10 cellular contexts compared by ENCODE assay signal in genomic region chr15:23629234-23629805, GRCh38. TPM values are rescaled to one million over a fixed set of nuclear protein-coding genes. Genes with fewer than 3 reads are reported as not detected.
DNase-seq lines count a peak whose midpoint lies in the region; ATAC-seq and TF ChIP-seq lines count a peak whose summit lies in the region.
"Had no signal": no experiment of that assay in that cellular context is flagged by ENCODE, and none has a peak within 500 bp of the region (broad histone marks: within the 10 kb centered on the region; RNA-seq: fewer than 3 reads in every experiment).

No MANE protein-coding gene starts in this region.

- in situ Hi-C loops in KBM-7 (cut with MboI; ENCODE audit: low pct_unique_long_range_greater_than_20kb, low sequenced_read_pairs): no loop called here

- H3K27ac ChIP-seq in CD4-positive, alpha-beta T cell (ENCODE audit: low read depth, low read length): no peak overlapping the region

- ATAC-seq in CD4-positive, alpha-beta T cell (ENCODE audit: poor library complexity): no peak
- ATAC-seq in left colon (peak; percentile 60), GM21737 (IDR thresholded peaks at IDR 0.05; ENCODE audit: unreplicated experiment) (no peak)

- H3K36me3 Mint-ChIP-seq in CD4-positive, alpha-beta T cell (ENCODE audit: low read depth): no peaks in the 10 kb centered on the region

- H3K4me3 Mint-ChIP-seq in CD4-positive, alpha-beta T cell: no peak overlapping the region

- peak; percentile 22 for TF ChIP-seq CTCF in CD4-positive, alpha-beta T cell (IDR thresholded peaks at IDR 0.05)

- no peaks in the 10 kb centered on the region for H3K27me3 ChIP-seq in CD4-positive, alpha-beta T cell (ENCODE audit: control insufficient read depth, insufficient read depth, low read length)

- peaks cover 12% of the 10 kb centered on the region for H3K27me3 Mint-ChIP-seq in CD4-positive, alpha-beta T cell

- no peaks in the 10 kb centered on the region for H3K9me3 Mint-ChIP-seq in CD4-positive, alpha-beta T cell

- POLR2A ChIA-PET in CD4-positive, alpha-beta T cell (lab: Charles Lee): no interaction called here

- intact Hi-C loops in CD4-positive, alpha-beta T cell (cut with DNase I, micrococcal nuclease): no loop called here
- intact Hi-C loops in left colon (cut with DNase I, micrococcal nuclease): no loop called here

- H3K9me3 ChIP-seq in CD4-positive, alpha-beta T cell (ENCODE audit: control insufficient read depth, low read length): no peaks in the 10 kb centered on the region

- CTCF ChIA-PET in CD4-positive, alpha-beta T cell (lab: Charles Lee): no interaction called here

- no peak overlapping the region for H3K27ac Mint-ChIP-seq in CD4-positive, alpha-beta T cell

- no peak for DNase-seq in CD4-positive, alpha-beta T cell
- peak; percentile 6 for DNase-seq in KBM-7
- DNase-seq in SW480 (ENCODE audit: low spot score): peak; percentile 25
- no peak for DNase-seq in left colon
- DNase-seq in hippocampal formation (lab: John Stamatoyannopoulos, UW): no peak
- DNase-seq in UCSD-AML1 (lab: John Stamatoyannopoulos, UW; ENCODE audit: unreplicated experiment): no peak
- no peak for DNase-seq in stimulated activated naive CD4-positive, alpha-beta T cell (lab: John Stamatoyannopoulos, UW)

- no peaks in the 10 kb centered on the region for H3K4me1 Mint-ChIP-seq in CD4-positive, alpha-beta T cell (ENCODE audit: low read depth)

RNA-seq across cellular contexts. Expression of gene MAGEL2, which starts 18.3 kb away (rescaled TPM):
- not detected for total RNA-seq in CD4-positive, alpha-beta T cell
- under 1 TPM in 1 of 2 donors, not detected in 1; 0.06 TPM for total RNA-seq in left colon
- total RNA-seq: dermis microvascular lymphatic vessel endothelial cell; T-helper 1 cell treated with Interleukin-12 subunit alpha and Interleukin-12 subunit beta and Interleukin-4 antibody, amounts not matched to agents 30 ng/mL and 1 ng/mL, for 36 hours had no signal

RNA-seq across cellular contexts. Expression of gene NDN, which starts 57.8 kb away (rescaled TPM):
- not detected for total RNA-seq in CD4-positive, alpha-beta T cell
- 10 to 100 TPM; 14.7 to 21.4 TPM for total RNA-seq in left colon

Comparison
In these comparisons a context has a peak if more than half of its experiments do, and no peak if none do; other contexts are left out.
1. DNase-seq: peak in KBM-7 (single experiment) and SW480 (single experiment); none in CD4-positive, alpha-beta T cell (0 of 10), left colon (0 of 2), hippocampal formation (0 of 2), UCSD-AML1 (single experiment) and stimulated activated naive CD4-positive, alpha-beta T cell (0 of 6).
2. RNA of gene NDN, which starts 57.8 kb away (total RNA-seq): 14.7 to 21.4 TPM in left colon; not detected in CD4-positive, alpha-beta T cell; every median in the first group is over 10 times any median in the second.